Comparison of ENCODE assay signal across 2 cellular contexts in the genomic region with DNA sequence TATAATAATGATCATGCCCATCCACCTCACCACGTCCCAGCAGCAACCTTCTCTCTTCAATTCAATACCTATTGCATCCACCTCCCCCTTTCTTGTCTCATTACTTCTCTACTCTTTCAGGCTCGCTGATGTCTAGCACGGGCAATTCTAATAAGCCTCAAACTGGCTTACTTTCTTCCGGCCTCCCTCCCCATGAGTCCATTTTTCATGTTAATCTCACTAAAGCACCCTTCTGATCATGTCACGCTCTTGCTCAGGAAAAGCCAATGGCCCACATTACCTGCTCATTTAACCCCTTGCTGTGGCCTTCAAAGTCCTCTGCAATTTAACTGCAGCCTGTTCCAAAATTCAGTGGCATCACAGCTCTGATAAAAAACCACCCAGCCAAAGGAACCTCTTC.
TF ChIP-seq lines count a peak whose summit lies in the region.

No MANE protein-coding gene starts in this region.

TF ChIP-seq in GM23338, 12 proteins besides CTCF, POLR2A, EP300 and RAD21 (continued from another document):
- TF ChIP-seq, protein P1, sequence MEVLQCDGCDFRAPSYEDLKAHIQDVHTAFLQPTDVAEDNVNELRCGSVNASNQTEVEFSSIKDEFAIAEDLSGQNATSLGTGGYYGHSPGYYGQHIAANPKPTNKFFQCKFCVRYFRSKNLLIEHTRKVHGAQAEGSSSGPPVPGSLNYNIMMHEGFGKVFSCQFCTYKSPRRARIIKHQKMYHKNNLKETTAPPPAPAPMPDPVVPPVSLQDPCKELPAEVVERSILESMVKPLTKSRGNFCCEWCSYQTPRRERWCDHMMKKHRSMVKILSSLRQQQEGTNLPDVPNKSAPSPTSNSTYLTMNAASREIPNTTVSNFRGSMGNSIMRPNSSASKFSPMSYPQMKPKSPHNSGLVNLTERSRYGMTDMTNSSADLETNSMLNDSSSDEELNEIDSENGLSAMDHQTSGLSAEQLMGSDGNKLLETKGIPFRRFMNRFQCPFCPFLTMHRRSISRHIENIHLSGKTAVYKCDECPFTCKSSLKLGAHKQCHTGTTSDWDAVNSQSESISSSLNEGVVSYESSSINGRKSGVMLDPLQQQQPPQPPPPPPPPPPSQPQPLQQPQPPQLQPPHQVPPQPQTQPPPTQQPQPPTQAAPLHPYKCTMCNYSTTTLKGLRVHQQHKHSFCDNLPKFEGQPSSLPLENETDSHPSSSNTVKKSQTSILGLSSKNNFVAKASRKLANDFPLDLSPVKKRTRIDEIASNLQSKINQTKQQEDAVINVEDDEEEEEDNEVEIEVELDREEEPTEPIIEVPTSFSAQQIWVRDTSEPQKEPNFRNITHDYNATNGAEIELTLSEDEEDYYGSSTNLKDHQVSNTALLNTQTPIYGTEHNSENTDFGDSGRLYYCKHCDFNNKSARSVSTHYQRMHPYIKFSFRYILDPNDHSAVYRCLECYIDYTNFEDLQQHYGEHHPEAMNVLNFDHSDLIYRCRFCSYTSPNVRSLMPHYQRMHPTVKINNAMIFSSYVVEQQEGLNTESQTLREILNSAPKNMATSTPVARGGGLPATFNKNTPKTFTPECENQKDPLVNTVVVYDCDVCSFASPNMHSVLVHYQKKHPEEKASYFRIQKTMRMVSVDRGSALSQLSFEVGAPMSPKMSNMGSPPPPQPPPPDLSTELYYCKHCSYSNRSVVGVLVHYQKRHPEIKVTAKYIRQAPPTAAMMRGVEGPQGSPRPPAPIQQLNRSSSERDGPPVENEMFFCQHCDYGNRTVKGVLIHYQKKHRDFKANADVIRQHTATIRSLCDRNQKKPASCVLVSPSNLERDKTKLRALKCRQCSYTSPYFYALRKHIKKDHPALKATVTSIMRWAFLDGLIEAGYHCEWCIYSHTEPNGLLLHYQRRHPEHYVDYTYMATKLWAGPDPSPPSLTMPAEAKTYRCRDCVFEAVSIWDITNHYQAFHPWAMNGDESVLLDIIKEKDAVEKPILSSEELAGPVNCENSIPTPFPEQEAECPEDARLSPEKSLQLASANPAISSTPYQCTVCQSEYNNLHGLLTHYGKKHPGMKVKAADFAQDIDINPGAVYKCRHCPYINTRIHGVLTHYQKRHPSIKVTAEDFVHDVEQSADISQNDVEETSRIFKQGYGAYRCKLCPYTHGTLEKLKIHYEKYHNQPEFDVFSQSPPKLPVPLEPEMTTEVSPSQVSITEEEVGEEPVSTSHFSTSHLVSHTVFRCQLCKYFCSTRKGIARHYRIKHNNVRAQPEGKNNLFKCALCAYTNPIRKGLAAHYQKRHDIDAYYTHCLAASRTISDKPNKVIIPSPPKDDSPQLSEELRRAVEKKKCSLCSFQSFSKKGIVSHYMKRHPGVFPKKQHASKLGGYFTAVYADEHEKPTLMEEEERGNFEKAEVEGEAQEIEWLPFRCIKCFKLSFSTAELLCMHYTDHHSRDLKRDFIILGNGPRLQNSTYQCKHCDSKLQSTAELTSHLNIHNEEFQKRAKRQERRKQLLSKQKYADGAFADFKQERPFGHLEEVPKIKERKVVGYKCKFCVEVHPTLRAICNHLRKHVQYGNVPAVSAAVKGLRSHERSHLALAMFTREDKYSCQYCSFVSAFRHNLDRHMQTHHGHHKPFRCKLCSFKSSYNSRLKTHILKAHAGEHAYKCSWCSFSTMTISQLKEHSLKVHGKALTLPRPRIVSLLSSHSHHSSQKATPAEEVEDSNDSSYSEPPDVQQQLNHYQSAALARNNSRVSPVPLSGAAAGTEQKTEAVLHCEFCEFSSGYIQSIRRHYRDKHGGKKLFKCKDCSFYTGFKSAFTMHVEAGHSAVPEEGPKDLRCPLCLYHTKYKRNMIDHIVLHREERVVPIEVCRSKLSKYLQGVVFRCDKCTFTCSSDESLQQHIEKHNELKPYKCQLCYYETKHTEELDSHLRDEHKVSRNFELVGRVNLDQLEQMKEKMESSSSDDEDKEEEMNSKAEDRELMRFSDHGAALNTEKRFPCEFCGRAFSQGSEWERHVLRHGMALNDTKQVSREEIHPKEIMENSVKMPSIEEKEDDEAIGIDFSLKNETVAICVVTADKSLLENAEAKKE (CRISPR knock-in tag; IDR thresholded peaks at IDR 0.05), result 0 out of 2 replicates have a peak, but pooled peaks have one; percentile 25
- TF ChIP-seq, protein P2, sequence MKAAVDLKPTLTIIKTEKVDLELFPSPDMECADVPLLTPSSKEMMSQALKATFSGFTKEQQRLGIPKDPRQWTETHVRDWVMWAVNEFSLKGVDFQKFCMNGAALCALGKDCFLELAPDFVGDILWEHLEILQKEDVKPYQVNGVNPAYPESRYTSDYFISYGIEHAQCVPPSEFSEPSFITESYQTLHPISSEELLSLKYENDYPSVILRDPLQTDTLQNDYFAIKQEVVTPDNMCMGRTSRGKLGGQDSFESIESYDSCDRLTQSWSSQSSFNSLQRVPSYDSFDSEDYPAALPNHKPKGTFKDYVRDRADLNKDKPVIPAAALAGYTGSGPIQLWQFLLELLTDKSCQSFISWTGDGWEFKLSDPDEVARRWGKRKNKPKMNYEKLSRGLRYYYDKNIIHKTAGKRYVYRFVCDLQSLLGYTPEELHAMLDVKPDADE (IDR thresholded peaks at IDR 0.05), result no peak
- peak; percentile 16; the same call in 1 of the 2 replicates for TF ChIP-seq NANOG (IDR thresholded peaks at IDR 0.05; ENCODE audit: borderline replicate concordance)

TF ChIP-seq in WTC11, 78 proteins besides CTCF, POLR2A, EP300 and RAD21 (continued from another document):
- TF ChIP-seq, protein P3, sequence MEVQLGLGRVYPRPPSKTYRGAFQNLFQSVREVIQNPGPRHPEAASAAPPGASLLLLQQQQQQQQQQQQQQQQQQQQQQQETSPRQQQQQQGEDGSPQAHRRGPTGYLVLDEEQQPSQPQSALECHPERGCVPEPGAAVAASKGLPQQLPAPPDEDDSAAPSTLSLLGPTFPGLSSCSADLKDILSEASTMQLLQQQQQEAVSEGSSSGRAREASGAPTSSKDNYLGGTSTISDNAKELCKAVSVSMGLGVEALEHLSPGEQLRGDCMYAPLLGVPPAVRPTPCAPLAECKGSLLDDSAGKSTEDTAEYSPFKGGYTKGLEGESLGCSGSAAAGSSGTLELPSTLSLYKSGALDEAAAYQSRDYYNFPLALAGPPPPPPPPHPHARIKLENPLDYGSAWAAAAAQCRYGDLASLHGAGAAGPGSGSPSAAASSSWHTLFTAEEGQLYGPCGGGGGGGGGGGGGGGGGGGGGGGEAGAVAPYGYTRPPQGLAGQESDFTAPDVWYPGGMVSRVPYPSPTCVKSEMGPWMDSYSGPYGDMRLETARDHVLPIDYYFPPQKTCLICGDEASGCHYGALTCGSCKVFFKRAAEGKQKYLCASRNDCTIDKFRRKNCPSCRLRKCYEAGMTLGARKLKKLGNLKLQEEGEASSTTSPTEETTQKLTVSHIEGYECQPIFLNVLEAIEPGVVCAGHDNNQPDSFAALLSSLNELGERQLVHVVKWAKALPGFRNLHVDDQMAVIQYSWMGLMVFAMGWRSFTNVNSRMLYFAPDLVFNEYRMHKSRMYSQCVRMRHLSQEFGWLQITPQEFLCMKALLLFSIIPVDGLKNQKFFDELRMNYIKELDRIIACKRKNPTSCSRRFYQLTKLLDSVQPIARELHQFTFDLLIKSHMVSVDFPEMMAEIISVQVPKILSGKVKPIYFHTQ (CRISPR knock-in tag; IDR thresholded peaks at IDR 0.05), result no peak
- TF ChIP-seq NR2C2 (CRISPR knock-in tag; IDR thresholded peaks at IDR 0.05), result no peak
- TF ChIP-seq, protein P4, sequence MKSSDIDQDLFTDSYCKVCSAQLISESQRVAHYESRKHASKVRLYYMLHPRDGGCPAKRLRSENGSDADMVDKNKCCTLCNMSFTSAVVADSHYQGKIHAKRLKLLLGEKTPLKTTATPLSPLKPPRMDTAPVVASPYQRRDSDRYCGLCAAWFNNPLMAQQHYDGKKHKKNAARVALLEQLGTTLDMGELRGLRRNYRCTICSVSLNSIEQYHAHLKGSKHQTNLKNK (CRISPR knock-in tag; IDR thresholded peaks at IDR 0.05), result no peak
- no peak for TF ChIP-seq ZNF416 (CRISPR knock-in tag; IDR thresholded peaks at IDR 0.05)
- TF ChIP-seq SP1 (CRISPR knock-in tag; conservative IDR thresholded peaks at IDR 0.05), result 0 out of 2 replicates have a peak, but pooled peaks have one; percentile 12
